1 cellular context compared by ENCODE assay signal in genomic region chr7:151632750-151633515, GRCh38.
TF ChIP-seq lines count a peak whose summit lies in the region.

No MANE protein-coding gene starts in this region.

TF ChIP-seq in K562, 482 proteins besides CTCF, POLR2A, EP300 and RAD21 (continued from another document):
- TF ChIP-seq AFF1 (IDR thresholded peaks at IDR 0.05; ENCODE audit: low read depth in 1 of 2, partially characterized antibody in 2 of 2) (no peak), CC2D1A (IDR thresholded peaks at IDR 0.05) (no peak), ATF4 (CRISPR knock-in tag; IDR thresholded peaks at IDR 0.05) (no peak), NCOA6 (IDR thresholded peaks at IDR 0.05) (no peak), SUPT5H (IDR thresholded peaks at IDR 0.05) (no peak), NFIX (CRISPR knock-in tag; IDR thresholded peaks at IDR 0.05; ENCODE audit: low read depth) (no peak), POLR2B (IDR thresholded peaks at IDR 0.05; ENCODE audit: low read depth, partially characterized antibody) (no peak), CBX5 (IDR thresholded peaks at IDR 0.05; ENCODE audit: borderline replicate concordance, low read depth) (peak; percentile 73), SAP30 (IDR thresholded peaks at IDR 0.05; ENCODE audit: borderline replicate concordance, insufficient read depth, low read depth, low read length, poor library complexity, severe bottlenecking) (peak; percentile 27), RFX7 (CRISPR knock-in tag; IDR thresholded peaks at IDR 0.05) (no peak), ZNF217 (CRISPR knock-in tag; IDR thresholded peaks at IDR 0.05) (no peak), MEF2D (tag; conservative IDR thresholded peaks at IDR 0.05; ENCODE audit: low read depth) (peak; percentile 45; the same call in 1 of the 2 replicates), GTF2B (IDR thresholded peaks at IDR 0.05; ENCODE audit: extremely low read depth, insufficient read length) (no peak), ZMIZ1 (IDR thresholded peaks at IDR 0.05; ENCODE audit: low read depth in 2 of 2, low read length in 2 of 2) (no peak), CTCFL (IDR thresholded peaks at IDR 0.05; ENCODE audit: borderline replicate concordance, insufficient read depth, low read depth, low read length, poor library complexity, severe bottlenecking) (no peak), ZNF449 (CRISPR knock-in tag; IDR thresholded peaks at IDR 0.05) (no peak), ZNF696 (CRISPR knock-in tag; conservative IDR thresholded peaks at IDR 0.05) (no peak), MYNN (IDR thresholded peaks at IDR 0.05) (no peak), MYNN (CRISPR knock-in tag; IDR thresholded peaks at IDR 0.05) (no peak), RBM25 (IDR thresholded peaks at IDR 0.05; ENCODE audit: low read depth, low read length, severe bottlenecking) (peak; percentile 49), HCFC1 (IDR thresholded peaks at IDR 0.05; ENCODE audit: low read depth, low read length) (no peak), DLX4 (CRISPR knock-in tag; IDR thresholded peaks at IDR 0.05) (no peak), E2F5 (CRISPR knock-in tag; IDR thresholded peaks at IDR 0.05) (no peak), FIP1L1 (IDR thresholded peaks at IDR 0.05; ENCODE audit: low read depth, low read length, poor library complexity, severe bottlenecking) (no peak), TCF15 (CRISPR knock-in tag; IDR thresholded peaks at IDR 0.05) (no peak), STAT5B (CRISPR knock-in tag; IDR thresholded peaks at IDR 0.05) (no peak), HMGXB4 (CRISPR knock-in tag; IDR thresholded peaks at IDR 0.05) (no peak), NCOA4 (IDR thresholded peaks at IDR 0.05; ENCODE audit: partially characterized antibody) (no peak), CHD1 (IDR thresholded peaks at IDR 0.05; ENCODE audit: low read length) (no peak), RNF219 (CRISPR knock-in tag; IDR thresholded peaks at IDR 0.05) (peak; percentile 40; the same call in 1 of the 2 replicates), ZNF384 (IDR thresholded peaks at IDR 0.05; ENCODE audit: low read depth, low read length) (no peak), ZNF3 (CRISPR knock-in tag; IDR thresholded peaks at IDR 0.05) (no peak), NR4A1 (CRISPR knock-in tag; IDR thresholded peaks at IDR 0.05) (no peak), NR4A1 (tag; IDR thresholded peaks at IDR 0.05) (no peak), SAFB (IDR thresholded peaks at IDR 0.05; ENCODE audit: borderline replicate concordance, low read depth, low read length) (no peak), TCF7 (IDR thresholded peaks at IDR 0.05; ENCODE audit: borderline replicate concordance) (no peak), RBM34 (IDR thresholded peaks at IDR 0.05; ENCODE audit: borderline replicate concordance, insufficient read depth, low read length) (no peak), TCF3 (CRISPR knock-in tag; IDR thresholded peaks at IDR 0.05) (no peak), ZNF347 (CRISPR knock-in tag; IDR thresholded peaks at IDR 0.05; ENCODE audit: low read depth) (no peak), POLR3G (IDR thresholded peaks at IDR 0.05; ENCODE audit: extremely low read depth, insufficient read length, insufficient replicate concordance) (no peak), SMARCA5 (IDR thresholded peaks at IDR 0.05) (peak; percentile 59; the same call in 1 of the 2 replicates), PML (IDR thresholded peaks at IDR 0.05; ENCODE audit: low read length) (no peak), ZSCAN29 (IDR thresholded peaks at IDR 0.05) (no peak)
